In the genomic region with DNA sequence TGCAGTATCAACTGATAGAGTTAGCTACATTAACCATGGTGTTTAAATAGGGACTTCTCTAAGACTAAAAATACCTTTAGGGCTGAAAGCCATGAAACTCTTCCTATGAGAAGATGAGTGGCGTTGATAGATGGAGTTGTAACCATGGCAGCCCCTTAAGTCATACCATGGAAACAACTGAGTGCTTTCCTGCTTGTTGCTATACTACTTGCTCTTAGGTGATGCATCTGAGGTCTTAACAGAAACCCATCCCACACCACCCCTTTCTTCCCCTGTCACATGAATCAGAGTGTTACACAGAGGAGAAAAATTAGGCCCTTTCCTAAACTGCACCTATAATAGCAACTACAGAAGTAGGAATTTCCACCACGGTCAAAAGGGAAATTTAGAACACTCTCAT, we compare ENCODE assay signal across 1 cellular context.
TF ChIP-seq lines count a peak whose summit lies in the region.

No MANE protein-coding gene starts in this region.

TF ChIP-seq in GM12878, 131 proteins besides CTCF, POLR2A, EP300 and RAD21 (continued from another document and continues in another):
- TF ChIP-seq IRF3 (IDR thresholded peaks at IDR 0.05) (no peak), ATF3 (IDR thresholded peaks at IDR 0.05; ENCODE audit: borderline replicate concordance, extremely low read depth, low read depth, low read length) (no peak), NFYA (IDR thresholded peaks at IDR 0.05; ENCODE audit: borderline replicate concordance, low read depth, low read length) (no peak), GATAD2B (conservative IDR thresholded peaks at IDR 0.05; ENCODE audit: low read depth) (no peak), RUNX3 (IDR thresholded peaks at IDR 0.05; ENCODE audit: low read length) (0 out of 2 replicates have a peak, but pooled peaks have one; percentile 4), SMC3 (IDR thresholded peaks at IDR 0.05; ENCODE audit: borderline replicate concordance, low read length) (no peak), RBBP5 (conservative IDR thresholded peaks at IDR 0.05) (no peak), ZNF592 (IDR thresholded peaks at IDR 0.05) (no peak), TARDBP (IDR thresholded peaks at IDR 0.05; ENCODE audit: borderline replicate concordance) (no peak), CBX5 (IDR thresholded peaks at IDR 0.05; ENCODE audit: low read depth) (no peak), RELB (IDR thresholded peaks at IDR 0.05; ENCODE audit: low read depth) (peak; percentile 41; the same call in 1 of the 2 replicates), ATF2 (IDR thresholded peaks at IDR 0.05; ENCODE audit: low read length) (no peak)
- TF ChIP-seq, protein P1, sequence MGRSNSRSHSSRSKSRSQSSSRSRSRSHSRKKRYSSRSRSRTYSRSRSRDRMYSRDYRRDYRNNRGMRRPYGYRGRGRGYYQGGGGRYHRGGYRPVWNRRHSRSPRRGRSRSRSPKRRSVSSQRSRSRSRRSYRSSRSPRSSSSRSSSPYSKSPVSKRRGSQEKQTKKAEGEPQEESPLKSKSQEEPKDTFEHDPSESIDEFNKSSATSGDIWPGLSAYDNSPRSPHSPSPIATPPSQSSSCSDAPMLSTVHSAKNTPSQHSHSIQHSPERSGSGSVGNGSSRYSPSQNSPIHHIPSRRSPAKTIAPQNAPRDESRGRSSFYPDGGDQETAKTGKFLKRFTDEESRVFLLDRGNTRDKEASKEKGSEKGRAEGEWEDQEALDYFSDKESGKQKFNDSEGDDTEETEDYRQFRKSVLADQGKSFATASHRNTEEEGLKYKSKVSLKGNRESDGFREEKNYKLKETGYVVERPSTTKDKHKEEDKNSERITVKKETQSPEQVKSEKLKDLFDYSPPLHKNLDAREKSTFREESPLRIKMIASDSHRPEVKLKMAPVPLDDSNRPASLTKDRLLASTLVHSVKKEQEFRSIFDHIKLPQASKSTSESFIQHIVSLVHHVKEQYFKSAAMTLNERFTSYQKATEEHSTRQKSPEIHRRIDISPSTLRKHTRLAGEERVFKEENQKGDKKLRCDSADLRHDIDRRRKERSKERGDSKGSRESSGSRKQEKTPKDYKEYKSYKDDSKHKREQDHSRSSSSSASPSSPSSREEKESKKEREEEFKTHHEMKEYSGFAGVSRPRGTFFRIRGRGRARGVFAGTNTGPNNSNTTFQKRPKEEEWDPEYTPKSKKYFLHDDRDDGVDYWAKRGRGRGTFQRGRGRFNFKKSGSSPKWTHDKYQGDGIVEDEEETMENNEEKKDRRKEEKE (IDR thresholded peaks at IDR 0.05): no peak
- TF ChIP-seq, protein P2, sequence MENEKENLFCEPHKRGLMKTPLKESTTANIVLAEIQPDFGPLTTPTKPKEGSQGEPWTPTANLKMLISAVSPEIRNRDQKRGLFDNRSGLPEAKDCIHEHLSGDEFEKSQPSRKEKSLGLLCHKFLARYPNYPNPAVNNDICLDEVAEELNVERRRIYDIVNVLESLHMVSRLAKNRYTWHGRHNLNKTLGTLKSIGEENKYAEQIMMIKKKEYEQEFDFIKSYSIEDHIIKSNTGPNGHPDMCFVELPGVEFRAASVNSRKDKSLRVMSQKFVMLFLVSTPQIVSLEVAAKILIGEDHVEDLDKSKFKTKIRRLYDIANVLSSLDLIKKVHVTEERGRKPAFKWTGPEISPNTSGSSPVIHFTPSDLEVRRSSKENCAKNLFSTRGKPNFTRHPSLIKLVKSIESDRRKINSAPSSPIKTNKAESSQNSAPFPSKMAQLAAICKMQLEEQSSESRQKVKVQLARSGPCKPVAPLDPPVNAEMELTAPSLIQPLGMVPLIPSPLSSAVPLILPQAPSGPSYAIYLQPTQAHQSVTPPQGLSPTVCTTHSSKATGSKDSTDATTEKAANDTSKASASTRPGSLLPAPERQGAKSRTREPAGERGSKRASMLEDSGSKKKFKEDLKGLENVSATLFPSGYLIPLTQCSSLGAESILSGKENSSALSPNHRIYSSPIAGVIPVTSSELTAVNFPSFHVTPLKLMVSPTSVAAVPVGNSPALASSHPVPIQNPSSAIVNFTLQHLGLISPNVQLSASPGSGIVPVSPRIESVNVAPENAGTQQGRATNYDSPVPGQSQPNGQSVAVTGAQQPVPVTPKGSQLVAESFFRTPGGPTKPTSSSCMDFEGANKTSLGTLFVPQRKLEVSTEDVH (IDR thresholded peaks at IDR 0.05; ENCODE audit: low read depth, partially characterized antibody): no peak
- TF ChIP-seq, protein P3, sequence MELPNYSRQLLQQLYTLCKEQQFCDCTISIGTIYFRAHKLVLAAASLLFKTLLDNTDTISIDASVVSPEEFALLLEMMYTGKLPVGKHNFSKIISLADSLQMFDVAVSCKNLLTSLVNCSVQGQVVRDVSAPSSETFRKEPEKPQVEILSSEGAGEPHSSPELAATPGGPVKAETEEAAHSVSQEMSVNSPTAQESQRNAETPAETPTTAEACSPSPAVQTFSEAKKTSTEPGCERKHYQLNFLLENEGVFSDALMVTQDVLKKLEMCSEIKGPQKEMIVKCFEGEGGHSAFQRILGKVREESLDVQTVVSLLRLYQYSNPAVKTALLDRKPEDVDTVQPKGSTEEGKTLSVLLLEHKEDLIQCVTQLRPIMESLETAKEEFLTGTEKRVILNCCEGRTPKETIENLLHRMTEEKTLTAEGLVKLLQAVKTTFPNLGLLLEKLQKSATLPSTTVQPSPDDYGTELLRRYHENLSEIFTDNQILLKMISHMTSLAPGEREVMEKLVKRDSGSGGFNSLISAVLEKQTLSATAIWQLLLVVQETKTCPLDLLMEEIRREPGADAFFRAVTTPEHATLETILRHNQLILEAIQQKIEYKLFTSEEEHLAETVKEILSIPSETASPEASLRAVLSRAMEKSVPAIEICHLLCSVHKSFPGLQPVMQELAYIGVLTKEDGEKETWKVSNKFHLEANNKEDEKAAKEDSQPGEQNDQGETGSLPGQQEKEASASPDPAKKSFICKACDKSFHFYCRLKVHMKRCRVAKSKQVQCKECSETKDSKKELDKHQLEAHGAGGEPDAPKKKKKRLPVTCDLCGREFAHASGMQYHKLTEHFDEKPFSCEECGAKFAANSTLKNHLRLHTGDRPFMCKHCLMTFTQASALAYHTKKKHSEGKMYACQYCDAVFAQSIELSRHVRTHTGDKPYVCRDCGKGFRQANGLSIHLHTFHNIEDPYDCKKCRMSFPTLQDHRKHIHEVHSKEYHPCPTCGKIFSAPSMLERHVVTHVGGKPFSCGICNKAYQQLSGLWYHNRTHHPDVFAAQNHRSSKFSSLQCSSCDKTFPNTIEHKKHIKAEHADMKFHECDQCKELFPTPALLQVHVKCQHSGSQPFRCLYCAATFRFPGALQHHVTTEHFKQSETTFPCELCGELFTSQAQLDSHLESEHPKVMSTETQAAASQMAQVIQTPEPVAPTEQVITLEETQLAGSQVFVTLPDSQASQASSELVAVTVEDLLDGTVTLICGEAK (IDR thresholded peaks at IDR 0.05; ENCODE audit: borderline replicate concordance): no peak
- TF ChIP-seq, protein P4, sequence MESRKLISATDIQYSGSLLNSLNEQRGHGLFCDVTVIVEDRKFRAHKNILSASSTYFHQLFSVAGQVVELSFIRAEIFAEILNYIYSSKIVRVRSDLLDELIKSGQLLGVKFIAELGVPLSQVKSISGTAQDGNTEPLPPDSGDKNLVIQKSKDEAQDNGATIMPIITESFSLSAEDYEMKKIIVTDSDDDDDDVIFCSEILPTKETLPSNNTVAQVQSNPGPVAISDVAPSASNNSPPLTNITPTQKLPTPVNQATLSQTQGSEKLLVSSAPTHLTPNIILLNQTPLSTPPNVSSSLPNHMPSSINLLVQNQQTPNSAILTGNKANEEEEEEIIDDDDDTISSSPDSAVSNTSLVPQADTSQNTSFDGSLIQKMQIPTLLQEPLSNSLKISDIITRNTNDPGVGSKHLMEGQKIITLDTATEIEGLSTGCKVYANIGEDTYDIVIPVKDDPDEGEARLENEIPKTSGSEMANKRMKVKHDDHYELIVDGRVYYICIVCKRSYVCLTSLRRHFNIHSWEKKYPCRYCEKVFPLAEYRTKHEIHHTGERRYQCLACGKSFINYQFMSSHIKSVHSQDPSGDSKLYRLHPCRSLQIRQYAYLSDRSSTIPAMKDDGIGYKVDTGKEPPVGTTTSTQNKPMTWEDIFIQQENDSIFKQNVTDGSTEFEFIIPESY (IDR thresholded peaks at IDR 0.05): no peak
- TF ChIP-seq, protein P5, sequence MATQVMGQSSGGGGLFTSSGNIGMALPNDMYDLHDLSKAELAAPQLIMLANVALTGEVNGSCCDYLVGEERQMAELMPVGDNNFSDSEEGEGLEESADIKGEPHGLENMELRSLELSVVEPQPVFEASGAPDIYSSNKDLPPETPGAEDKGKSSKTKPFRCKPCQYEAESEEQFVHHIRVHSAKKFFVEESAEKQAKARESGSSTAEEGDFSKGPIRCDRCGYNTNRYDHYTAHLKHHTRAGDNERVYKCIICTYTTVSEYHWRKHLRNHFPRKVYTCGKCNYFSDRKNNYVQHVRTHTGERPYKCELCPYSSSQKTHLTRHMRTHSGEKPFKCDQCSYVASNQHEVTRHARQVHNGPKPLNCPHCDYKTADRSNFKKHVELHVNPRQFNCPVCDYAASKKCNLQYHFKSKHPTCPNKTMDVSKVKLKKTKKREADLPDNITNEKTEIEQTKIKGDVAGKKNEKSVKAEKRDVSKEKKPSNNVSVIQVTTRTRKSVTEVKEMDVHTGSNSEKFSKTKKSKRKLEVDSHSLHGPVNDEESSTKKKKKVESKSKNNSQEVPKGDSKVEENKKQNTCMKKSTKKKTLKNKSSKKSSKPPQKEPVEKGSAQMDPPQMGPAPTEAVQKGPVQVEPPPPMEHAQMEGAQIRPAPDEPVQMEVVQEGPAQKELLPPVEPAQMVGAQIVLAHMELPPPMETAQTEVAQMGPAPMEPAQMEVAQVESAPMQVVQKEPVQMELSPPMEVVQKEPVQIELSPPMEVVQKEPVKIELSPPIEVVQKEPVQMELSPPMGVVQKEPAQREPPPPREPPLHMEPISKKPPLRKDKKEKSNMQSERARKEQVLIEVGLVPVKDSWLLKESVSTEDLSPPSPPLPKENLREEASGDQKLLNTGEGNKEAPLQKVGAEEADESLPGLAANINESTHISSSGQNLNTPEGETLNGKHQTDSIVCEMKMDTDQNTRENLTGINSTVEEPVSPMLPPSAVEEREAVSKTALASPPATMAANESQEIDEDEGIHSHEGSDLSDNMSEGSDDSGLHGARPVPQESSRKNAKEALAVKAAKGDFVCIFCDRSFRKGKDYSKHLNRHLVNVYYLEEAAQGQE (IDR thresholded peaks at IDR 0.05; ENCODE audit: low read depth, low read length): no peak
- TF ChIP-seq, protein P6, sequence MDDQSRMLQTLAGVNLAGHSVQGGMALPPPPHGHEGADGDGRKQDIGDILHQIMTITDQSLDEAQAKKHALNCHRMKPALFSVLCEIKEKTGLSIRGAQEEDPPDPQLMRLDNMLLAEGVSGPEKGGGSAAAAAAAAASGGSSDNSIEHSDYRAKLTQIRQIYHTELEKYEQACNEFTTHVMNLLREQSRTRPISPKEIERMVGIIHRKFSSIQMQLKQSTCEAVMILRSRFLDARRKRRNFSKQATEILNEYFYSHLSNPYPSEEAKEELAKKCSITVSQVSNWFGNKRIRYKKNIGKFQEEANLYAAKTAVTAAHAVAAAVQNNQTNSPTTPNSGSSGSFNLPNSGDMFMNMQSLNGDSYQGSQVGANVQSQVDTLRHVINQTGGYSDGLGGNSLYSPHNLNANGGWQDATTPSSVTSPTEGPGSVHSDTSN (IDR thresholded peaks at IDR 0.05; ENCODE audit: insufficient replicate concordance, low read depth, low read length): peak; percentile 85
